ENCODE assay signal across 21 cellular contexts in the genomic region with DNA sequence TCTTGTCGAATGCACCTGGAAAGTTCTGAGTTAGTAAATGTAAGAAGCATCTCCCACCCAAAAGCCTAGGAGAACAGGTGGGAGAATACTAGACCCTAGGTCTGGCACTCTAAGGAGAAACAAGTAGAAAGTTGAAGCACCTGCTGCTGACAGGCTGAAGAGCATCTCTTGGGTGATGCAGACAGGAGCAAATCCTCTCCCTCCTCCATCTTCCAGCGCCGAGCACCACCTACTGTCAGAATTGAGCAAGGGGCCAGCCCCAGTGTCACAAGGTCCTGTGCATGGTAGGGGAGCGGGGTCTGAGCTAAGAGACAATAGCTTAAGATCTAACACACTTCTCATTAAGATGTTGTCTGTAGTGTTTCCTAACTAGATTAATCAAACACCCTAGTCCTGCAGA. TPM values are rescaled to one million over a fixed set of nuclear protein-coding genes. Genes with fewer than 3 reads are reported as not detected.
DNase-seq lines count a peak whose midpoint lies in the region; ATAC-seq, FAIRE-seq and TF ChIP-seq lines count a peak whose summit lies in the region.
"Had no signal": no experiment of that assay in that cellular context is flagged by ENCODE, and none has a peak within 500 bp of the region (broad histone marks: within the 10 kb centered on the region; RNA-seq: fewer than 3 reads in every experiment).

No MANE protein-coding gene starts in this region.

- intact Hi-C loops in HepG2 (cut with micrococcal nuclease; ENCODE audit: unreplicated experiment), result no loop called here
- intact Hi-C loops in right lobe of liver (cut with DNase I), result no loop called here
- intact Hi-C loops in adrenal gland (cut with DNase I), result no loop called here

- no peak overlapping the region for H3K18ac ChIP-seq in H1 (ENCODE audit: extremely low read depth, low read length)

- in situ Hi-C loops in HepG2 (cut with HindIII; ENCODE audit: extremely low pct_ligation_motif_present, low pct_unique_long_range_greater_than_20kb), result no loop called here

- TF ChIP-seq POLR2A in HepG2 (IDR thresholded peaks at IDR 0.05; ENCODE audit: insufficient read depth in 1 of 2, low read depth in 2 of 2, low read length in 2 of 2) (no peak), right lobe of liver (IDR thresholded peaks at IDR 0.05) (no peak), H1 (IDR thresholded peaks at IDR 0.05; ENCODE audit: control extremely low read depth in 1 of 2, low read depth in 2 of 2, low read length in 2 of 2) (no peak), adrenal gland (IDR thresholded peaks at IDR 0.05) (no peak)

- no peak overlapping the region for H2BK20ac ChIP-seq in H1 (ENCODE audit: low read length)

- POLR2A ChIA-PET in HepG2 (lab: Yijun Ruan, JAX), result no interaction called here
- POLR2A ChIA-PET in H1 (lab: Charles Lee; ENCODE audit: partially characterized antibody), result interaction anchor here (0.5 kb wide), 1 partner anchor 78 kb away, joined by 3 read pairs; no protein-coding TSS in a partner anchor

- 98% methylated on average over 4 of the region's 4 CpGs for WGBS in HepG2 (ENCODE audit: low lambda C conversion rate)
- 82% methylated on average over 4 of the region's 4 CpGs for WGBS in right lobe of liver (ENCODE audit: insufficient coverage, low coverage, low lambda C conversion rate, missing lambda C conversion rate)
- 87% methylated on average over 4 of the region's 4 CpGs; no CpG with 5 or more reads in 1 of the 2 experiments for WGBS in H1 (ENCODE audit: extremely low coverage in 1 of 2, insufficient coverage in 1 of 2, insufficient read length in 1 of 2, insufficient replicate concordance in 2 of 2, low coverage in 1 of 2, low lambda C conversion rate in 2 of 2, missing lambda C conversion rate in 1 of 2), 2 experiments
- 81 to 90% (median 87%) methylated on average over 4 of the region's 4 CpGs for WGBS in adrenal gland, 4 donors

- H4K91ac ChIP-seq in H1 (replicated peaks; ENCODE audit: insufficient read length, low read length), result no peak overlapping the region

- FAIRE-seq in HepG2 (lab: Jason Lieb, UNC) (no peak), H1 (lab: Jason Lieb, UNC) (no peak)

- CTCF ChIA-PET in HepG2 (lab: Yijun Ruan, JAX; ENCODE audit: low intra/inter-chr PET ratio, low total read pairs), result no interaction called here
- CTCF ChIA-PET in H1 (lab: Charles Lee; ENCODE audit: partially characterized antibody), result interaction anchor here (0.5 to 1.4 kb wide), 8 partner anchors 10 to 153 kb away, joined by 3 to 5 read pairs (median 4); no protein-coding TSS in a partner anchor

- H4K20me1 ChIP-seq in HepG2 (ENCODE audit: insufficient read depth, low read length) (no peaks in the 10 kb centered on the region), H1 (replicated peaks in 1 of 2; ENCODE audit: control insufficient read depth in 1 of 2, insufficient read depth in 2 of 2, low read length in 2 of 2) (peaks cover 8 to 9% of the 10 kb centered on the region in 2 experiments)

- no peak overlapping the region for H2AK5ac ChIP-seq in H1 (ENCODE audit: low read depth, low read length)

- TF ChIP-seq RAD21 in HepG2 (CRISPR knock-in tag; IDR thresholded peaks at IDR 0.05), result no peak
- TF ChIP-seq RAD21 in H1 (IDR thresholded peaks at IDR 0.05 in 1 of 2, conservative IDR thresholded peaks at IDR 0.05 in 1 of 2; ENCODE audit: low read depth in 2 of 2, low read length in 2 of 2), result peak; percentile 22 to 45; a peak in 3 of 4 replicates

- H3K4me2 ChIP-seq in HepG2 (ENCODE audit: low read depth, low read length) (no peak overlapping the region), H1 (ENCODE audit: insufficient read depth in 1 of 2, low read depth in 2 of 2, low read length in 2 of 2) (no peak overlapping the region)

- TF ChIP-seq CTCF in HepG2 (CRISPR knock-in tag; IDR thresholded peaks at IDR 0.05) (peak; percentile 49; the same call in 1 of the 2 replicates), right lobe of liver (IDR thresholded peaks at IDR 0.05) (no peak), RWPE2 (IDR thresholded peaks at IDR 0.05; ENCODE audit: poor library complexity, severe bottlenecking) (peak; percentile 14), H1 (IDR thresholded peaks at IDR 0.05; ENCODE audit: control extremely low read depth in 1 of 3, insufficient read depth in 1 of 3, low read depth in 1 of 3, low read length in 3 of 3) (peak in 2 of 3 experiments; percentile 14 to 33; a peak in 3 of 4 replicates), adrenal gland (IDR thresholded peaks at IDR 0.05) (no peak)

- no peak for TF ChIP-seq EP300 in HepG2 (IDR thresholded peaks at IDR 0.05; ENCODE audit: low read depth in 2 of 2, low read length in 2 of 2)
- no peak for TF ChIP-seq EP300 in HepG2 (CRISPR knock-in tag; IDR thresholded peaks at IDR 0.05; ENCODE audit: borderline replicate concordance)
- TF ChIP-seq EP300 in H1 (IDR thresholded peaks at IDR 0.05; ENCODE audit: borderline replicate concordance in 1 of 2, low read depth in 2 of 2, low read length in 2 of 2), result no peak

- H3K4me3 ChIP-seq in HepG2 (replicated peaks in 1 of 3; ENCODE audit: insufficient read depth in 1 of 3, low read depth in 2 of 3, low read length in 3 of 3), result no peak overlapping the region
- H3K4me3 ChIP-seq in right lobe of liver, result no peak overlapping the region
- H3K4me3 ChIP-seq in RWPE2 (ENCODE audit: severe bottlenecking), result no peak overlapping the region
- no peak overlapping the region for H3K4me3 ChIP-seq in H1 (ENCODE audit: extremely low read depth in 1 of 4, insufficient read depth in 2 of 4, low read depth in 3 of 4, low read length in 4 of 4)
- H3K4me3 ChIP-seq in adrenal gland, result no peak overlapping the region
- H3K4me3 ChIP-seq in MG63, result no peak overlapping the region
- H3K4me3 ChIP-seq: ascending aorta, gastroesophageal sphincter, left ventricle myocardium inferior, sigmoid colon had no signal

- no peaks in the 10 kb centered on the region for H3K79me1 ChIP-seq in H1 (ENCODE audit: low read depth, low read length)

- no peak overlapping the region for H2BK12ac ChIP-seq in H1 (ENCODE audit: low read depth, low read length)

- no peak overlapping the region for H3K4ac ChIP-seq in H1 (replicated peaks; ENCODE audit: insufficient read length, low read depth, low read length)

- no peak overlapping the region for H3K14ac ChIP-seq in H1 (ENCODE audit: insufficient read length)

- H3K23me2 ChIP-seq in H1 (ENCODE audit: low read depth, low read length), result no peaks in the 10 kb centered on the region

- H2AFZ ChIP-seq in HepG2 (ENCODE audit: low read length) (no peak overlapping the region), H1 (ENCODE audit: low read length) (no peak overlapping the region)

- no peak overlapping the region for H2BK15ac ChIP-seq in H1 (ENCODE audit: low read length)

- no peak overlapping the region for H2BK120ac ChIP-seq in H1 (replicated peaks; ENCODE audit: low read depth, low read length)

- no peak overlapping the region for H3K23ac ChIP-seq in H1 (ENCODE audit: insufficient read length)

- no peak overlapping the region for H4K8ac ChIP-seq in H1 (ENCODE audit: extremely low read depth, insufficient read depth, low read length)

- H3K4me1 ChIP-seq in HepG2 (ENCODE audit: insufficient read depth, low read length) (no peaks in the 10 kb centered on the region), right lobe of liver (no peaks in the 10 kb centered on the region), RWPE2 (ENCODE audit: insufficient read depth, poor library complexity, severe bottlenecking) (peaks cover 22% of the 10 kb centered on the region), H1 (replicated peaks in 1 of 4; ENCODE audit: control insufficient read depth in 3 of 4, insufficient read depth in 4 of 4, low read length in 3 of 4) (no peaks in the 10 kb centered on the region), adrenal gland (replicated peaks in 1 of 2) (no peaks in the 10 kb centered on the region)
- H3K4me1 ChIP-seq: ascending aorta, gastroesophageal sphincter, left ventricle myocardium inferior, sigmoid colon had no signal

- DNase-seq in HepG2 (ENCODE audit: low spot score) (no peak), right lobe of liver (no peak), RWPE2 (ENCODE audit: low spot score) (no peak), H1 (ENCODE audit: low read depth in 1 of 2, low spot score in 2 of 2) (no peak), adrenal gland (no peak), MG63 (no peak), NCI-H146 (lab: John Stamatoyannopoulos, UW) (no peak)
- DNase-seq in stimulated activated CD4-positive, alpha-beta T cell treated with anti-CD3 and anti-CD28 coated beads, Interleukin-2, amount 100 ng/mL, for 24 hours, result no peak
- DNase-seq: activated CD8-positive, alpha-beta memory T cell treated with anti-CD3 and anti-CD28 coated beads, Interleukin-2, amount 50 U/mL, for 4 hours; cortex of kidney; GDM1; Kasumi-1; left ventricle myocardium inferior; NCI-H1436 treated with DMSO at 0.1 percent for 48 hours; NCI-H2227 treated with DMSO at 0.1 percent for 48 hours; NK-92 treated with Interleukin-12 subunit alpha and Interleukin-12 subunit beta, amount 100 ng/mL, for 24 hours; SHP77 treated with DMSO at 0.1 percent for 48 hours; sigmoid colon; stimulated activated CD4-positive, alpha-beta T cell treated with anti-CD3 and anti-CD28 coated beads, Interleukin-1b, Interleukin-23, amount 100 ng/mL, for 48 hours had no signal

- H2BK5ac ChIP-seq in H1 (ENCODE audit: low read depth, low read length), result no peak overlapping the region

- no peak overlapping the region for H3K9ac ChIP-seq in HepG2 (ENCODE audit: insufficient read depth, low read depth, low read length)
- no peak overlapping the region for H3K9ac ChIP-seq in H1 (replicated peaks in 1 of 4; ENCODE audit: extremely low read depth in 1 of 4, low read depth in 3 of 4, low read length in 3 of 4)

- ATAC-seq in HepG2 (peak; percentile 20; the same call in 2 of the 3 replicates), right lobe of liver (no peak), RWPE2 (ENCODE audit: low read depth) (no peak)
- ATAC-seq: gastroesophageal sphincter had no signal

- H4K5ac ChIP-seq in H1 (ENCODE audit: insufficient read length, low read depth, low read length), result no peak overlapping the region

- H3K27me3 ChIP-seq in HepG2 (ENCODE audit: control insufficient read depth in 1 of 2, insufficient read depth in 2 of 2, low read length in 2 of 2), result no peaks in the 10 kb centered on the region
- H3K27me3 ChIP-seq in right lobe of liver, result no peaks in the 10 kb centered on the region
- H3K27me3 ChIP-seq in RWPE2 (ENCODE audit: insufficient read depth, poor library complexity, severe bottlenecking), result no peaks in the 10 kb centered on the region
- no peaks in the 10 kb centered on the region for H3K27me3 ChIP-seq in H1 (replicated peaks in 1 of 4; ENCODE audit: control insufficient read depth in 3 of 4, extremely low read depth in 1 of 4, insufficient read depth in 3 of 4, low read length in 3 of 4)
- H3K27me3 ChIP-seq in adrenal gland, result no peaks in the 10 kb centered on the region
- H3K27me3 ChIP-seq in MG63, result no peaks in the 10 kb centered on the region
- H3K27me3 ChIP-seq: ascending aorta, gastroesophageal sphincter, sigmoid colon had no signal

- no peak overlapping the region for H3K27ac ChIP-seq in HepG2 (ENCODE audit: extremely low read length, insufficient read depth, low read length)
- H3K27ac ChIP-seq in right lobe of liver, result no peak overlapping the region
- peak overlapping the region; percentile 95 for H3K27ac ChIP-seq in RWPE2 (ENCODE audit: poor library complexity, severe bottlenecking)
- no peak overlapping the region for H3K27ac ChIP-seq in H1 (ENCODE audit: low read depth, low read length)
- no peak overlapping the region for H3K27ac ChIP-seq in adrenal gland
- H3K27ac ChIP-seq: ascending aorta, gastroesophageal sphincter, left ventricle myocardium inferior, sigmoid colon had no signal

- H3K36me3 ChIP-seq in HepG2 (replicated peaks in 1 of 2; ENCODE audit: control insufficient read depth in 1 of 2, insufficient read depth in 2 of 2, low read length in 2 of 2) (peaks cover 69 to 95% of the 10 kb centered on the region in 2 experiments), right lobe of liver (peaks cover 0 to 2% (median 0%) of the 10 kb centered on the region in 4 donors), RWPE2 (ENCODE audit: low read depth) (peaks cover 81% of the 10 kb centered on the region), H1 (ENCODE audit: control insufficient read depth in 2 of 4, insufficient read depth in 4 of 4, low read length in 3 of 4) (peaks cover 49 to 91% (median 88%) of the 10 kb centered on the region in 4 experiments), adrenal gland (replicated peaks in 1 of 2) (no peaks in the 10 kb centered on the region), MG63 (peaks cover 84% of the 10 kb centered on the region)

- H3K9me3 ChIP-seq in HepG2 (ENCODE audit: low read length) (no peaks in the 10 kb centered on the region), right lobe of liver (no peaks in the 10 kb centered on the region), RWPE2 (ENCODE audit: severe bottlenecking) (no peaks in the 10 kb centered on the region), H1 (ENCODE audit: insufficient read depth in 2 of 2, low read depth in 1 of 2, low read length in 1 of 2) (no peaks in the 10 kb centered on the region), adrenal gland (replicated peaks in 1 of 3) (no peaks in the 10 kb centered on the region), MG63 (no peaks in the 10 kb centered on the region)
- H3K9me3 ChIP-seq: ascending aorta, gastroesophageal sphincter, left ventricle myocardium inferior, sigmoid colon had no signal

- no peak overlapping the region for H3K56ac ChIP-seq in H1 (replicated peaks; ENCODE audit: insufficient read length, low read depth, low read length)

- no peaks in the 10 kb centered on the region for H3K79me2 ChIP-seq in HepG2 (ENCODE audit: insufficient read depth, low read length)
- no peaks in the 10 kb centered on the region; a peak in 1 of 4 replicates for H3K79me2 ChIP-seq in H1 (ENCODE audit: control insufficient read depth in 1 of 2, insufficient read depth in 2 of 2, low read length in 2 of 2)

- no TSS peak for BruUV-seq in HepG2 (replicated peaks; lab: Mats Ljungman, UMichigan)

RNA-seq across cellular contexts. Expression of a gene that starts 52.9 kb away (rescaled TPM):
- total RNA-seq in HepG2 (2016; rRNA removed; fragmentation: Illumina TruSeq; extraction: Trizol) (13.2 and 24.4 TPM in 2 replicates), right lobe of liver (10 to 100 TPM in 1 of 6 experiments, 1 to 10 TPM in 1, under 1 TPM in 4; 0.48 to 23.0 (median 0.87) TPM), adrenal gland (10 to 100 TPM in 2 of 8 donors, 1 to 10 TPM in 6; 1.2 to 11.7 (median 5.0) TPM)
- total RNA-seq in HepG2 (2016; cell fraction: cytosol; rRNA removed; fragmentation: Illumina TruSeq; extraction: Trizol; ENCODE audit: low read depth), result 1.4 and 1.6 TPM in 2 replicates
- total RNA-seq in HepG2 (2016; cell fraction: insoluble cytoplasmic fraction; rRNA removed; fragmentation: Illumina TruSeq; extraction: Trizol), result 13.6 and 21.9 TPM in 2 replicates
- total RNA-seq in HepG2 (2016; cell fraction: membrane; rRNA removed; fragmentation: Illumina TruSeq; extraction: Trizol), result 8.5 and 9.3 TPM in 2 replicates
- 20.3 and 20.8 TPM in 2 replicates for total RNA-seq in HepG2 (2016; cell fraction: nucleus; rRNA removed; fragmentation: Illumina TruSeq; extraction: Trizol)
- polyA plus RNA-seq in HepG2 (2011; rRNA removed) (97.0 and 101 TPM in 2 replicates), H1 (2011; rRNA removed) (22.1 and 33.1 TPM in 2 replicates), adrenal gland (1 to 10 TPM; 1.5 to 5.9 (median 2.2) TPM)
- 69.4 and 70.4 TPM in 2 replicates for polyA plus RNA-seq in HepG2 (2011; cell fraction: cytosol; rRNA removed)
- polyA plus RNA-seq in HepG2 (2011; cell fraction: nucleus; rRNA removed), result 105 and 144 TPM in 2 replicates
- polyA plus RNA-seq in HepG2 (2012), result 78.0 and 124 TPM in 2 replicates
- 0.93 and 0.99 TPM in 2 replicates for polyA plus RNA-seq in HepG2 (2016; cell fraction: cytosol; fragmentation: Illumina TruSeq; extraction: Trizol; ENCODE audit: low read depth)
- 23.2 and 27.3 TPM in 2 replicates for polyA plus RNA-seq in HepG2 (2016; cell fraction: insoluble cytoplasmic fraction; fragmentation: Illumina TruSeq; extraction: Trizol; ENCODE audit: low read depth)
- 2.8 and 3.5 TPM in 2 replicates for polyA plus RNA-seq in HepG2 (2016; cell fraction: membrane; fragmentation: Illumina TruSeq; extraction: Trizol; ENCODE audit: low read depth)
- 30.1 and 30.3 TPM in 2 replicates for polyA plus RNA-seq in HepG2 (2016; cell fraction: nucleus; fragmentation: Illumina TruSeq; extraction: Trizol; ENCODE audit: insufficient read depth, low read depth)
- polyA minus RNA-seq in HepG2 (2011; rRNA and poly(A)+ RNA removed; ENCODE audit: low replicate concordance), result 69.1 and 358 TPM in 2 replicates
- polyA minus RNA-seq in HepG2 (2011; cell fraction: cytosol; rRNA and poly(A)+ RNA removed), result 176 and 190 TPM in 2 replicates
- polyA minus RNA-seq in HepG2 (2011; cell fraction: nucleus; rRNA and poly(A)+ RNA removed), result 176 and 200 TPM in 2 replicates
- total RNA-seq in H1 (2021; fragmentation: NEBNext Ultra II Directional; extraction: Animal tissue kit (Norgen Biotek cat#: 25700)), result 61.0 and 61.9 TPM in 2 replicates
- 38.9 TPM for polyA plus RNA-seq in H1 (2011; cell fraction: cytosol; rRNA removed)
- polyA plus RNA-seq in H1 (2011; cell fraction: nucleus; rRNA removed), result 53.3 TPM
- 39.9 to 47.1 TPM (median 45.6 TPM) in 4 replicates for polyA plus RNA-seq in H1 (2012, experiment 1 of 2)
- polyA plus RNA-seq in H1 (2012, experiment 2 of 2), result 7.5 TPM
- 20.1 TPM for polyA plus RNA-seq in H1 (2013, experiment 1 of 2)
- polyA plus RNA-seq in H1 (2013, experiment 2 of 2), result 17.7 TPM
- 105 and 109 TPM in 2 replicates for polyA minus RNA-seq in H1 (2011; rRNA and poly(A)+ RNA removed)
- polyA minus RNA-seq in H1 (2011; cell fraction: cytosol; rRNA and poly(A)+ RNA removed), result 61.6 TPM
- 53.2 TPM for polyA minus RNA-seq in H1 (2011; cell fraction: nucleus; rRNA and poly(A)+ RNA removed)
- total RNA-seq in MG63 (2014; rRNA removed; shearing (Covaris generic); ENCODE audit: low replicate concordance), result 27.8 and 28.9 TPM in 2 replicates

Comparison
In these comparisons a context has a peak if more than half of its experiments do, and no peak if none do; other contexts are left out.
1. CTCF ChIP-seq: peak in HepG2 (single experiment), RWPE2 (single experiment) and H1 (2 of 3); none in right lobe of liver (0 of 4) and adrenal gland (0 of 6).